Comparison of ENCODE assay signal across 31 cellular contexts in the genomic region with DNA sequence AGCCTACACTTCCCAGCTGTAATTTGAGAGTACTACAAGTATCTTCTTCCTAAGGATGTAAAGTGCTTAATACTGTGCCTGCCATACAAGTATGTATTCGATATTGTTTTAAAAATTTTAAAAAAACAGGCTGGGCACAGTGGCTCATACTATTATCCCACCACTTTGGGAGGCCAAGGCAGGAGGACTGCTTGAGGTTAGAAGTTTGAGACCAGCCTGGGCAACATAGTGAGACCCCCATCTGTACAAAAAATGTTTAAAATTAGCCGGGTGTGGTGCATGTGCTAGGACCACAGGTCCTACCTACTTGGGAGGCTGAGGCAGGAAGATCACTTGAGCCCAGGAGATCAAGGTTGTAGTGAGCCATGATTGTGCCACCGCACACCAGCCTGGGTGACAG. TPM values are rescaled to one million over a fixed set of nuclear protein-coding genes. Genes with fewer than 3 reads are reported as not detected.
A peak's percentile ranks its signal among the peaks of the same experiment; 100 is the strongest.
DNase-seq lines count a peak whose midpoint lies in the region; ATAC-seq and TF ChIP-seq lines count a peak whose summit lies in the region.
"Had no signal": no experiment of that assay in that cellular context is flagged by ENCODE, and none has a peak within 500 bp of the region (broad histone marks: within the 10 kb centered on the region; RNA-seq: fewer than 3 reads in every experiment).

No MANE protein-coding gene starts in this region.

- no peak overlapping the region for H3K4me3 Mint-ChIP-seq in WTC11
- H3K4me3 Mint-ChIP-seq: B cell; CD14-positive monocyte; CD4-positive, alpha-beta memory T cell; CD4-positive, alpha-beta T cell; CD8-positive, alpha-beta T cell had no signal

- peaks cover 15 to 40% of the 10 kb centered on the region in 2 experiments for H3K36me3 ChIP-seq in HEK293 (ENCODE audit: control insufficient read depth in 2 of 2, insufficient read depth in 1 of 2, low read length in 2 of 2)

- peaks cover 30% of the 10 kb centered on the region for H3K36me3 Mint-ChIP-seq in WTC11

- CTCF ChIA-PET in HEK293 (lab: Yijun Ruan, JAX) (interaction anchor here (1.0 kb wide), 1 partner anchor 10 kb away, joined by 4 read pairs; no protein-coding TSS in a partner anchor), WTC11 (lab: Charles Lee) (no interaction called here)

- ATAC-seq in WTC11, result no peak
- ATAC-seq: A549; CD8-positive, alpha-beta T cell had no signal

- H3K27me3 Mint-ChIP-seq in WTC11 (ENCODE audit: low read depth), result no peaks in the 10 kb centered on the region
- H3K27me3 Mint-ChIP-seq: B cell; CD4-positive, alpha-beta memory T cell; CD4-positive, alpha-beta T cell; CD4-positive, CD25-positive, alpha-beta regulatory T cell; CD8-positive, alpha-beta memory T cell had no signal

- DNase-seq in WTC11 (ENCODE audit: low spot score), result no peak
- no peak for DNase-seq in activated effector memory CD4-positive, alpha-beta T cell treated with Interleukin-2 at 50 U/mL for 16 hours
- no peak for DNase-seq in foreskin melanocyte
- DNase-seq: 8988T; ACHN; AML-193; BE2C; C1 segment of cervical spinal cord; Caco-2; Calu3; CD4-positive, alpha-beta memory T cell; CD4-positive, alpha-beta T cell; CD4-positive, CD25-positive, alpha-beta regulatory T cell; CD8-positive, alpha-beta memory T cell; CD8-positive, alpha-beta T cell; COR-L47; DMS 273 treated with DMSO at 0.1 percent for 48 hours; DMS153; DMS53; DMS79; DMS79 treated with DMSO at 0.1 percent for 48 hours; DND-41; EL had no signal

- POLR2A ChIA-PET in HEK293 (lab: Yijun Ruan, JAX), result no interaction called here
- POLR2A ChIA-PET in WTC11 (lab: Charles Lee), result no interaction called here

- H3K9me3 Mint-ChIP-seq in WTC11, result no peaks in the 10 kb centered on the region
- H3K9me3 Mint-ChIP-seq: CD4-positive, alpha-beta memory T cell; CD4-positive, alpha-beta T cell; CD4-positive, CD25-positive, alpha-beta regulatory T cell; CD8-positive, alpha-beta memory T cell; CD8-positive, alpha-beta T cell had no signal

- TF ChIP-seq CTCF in HEK293 (tag by site-specific recombination; IDR thresholded peaks at IDR 0.05) (no peak), WTC11 (IDR thresholded peaks at IDR 0.05) (no peak)

- H3K9me3 ChIP-seq in HEK293 (ENCODE audit: control insufficient read depth, insufficient read depth, low read depth, low read length), result no peaks in the 10 kb centered on the region
- H3K9me3 ChIP-seq: A549, BE2C, Caco-2 had no signal

- H3K4me3 ChIP-seq in HEK293 (ENCODE audit: low read depth, low read length), result no peak overlapping the region
- H3K4me3 ChIP-seq: A549; BLaER1; BLaER1 treated with 17β-estradiol and CSF1 and Interleukin-3, amounts not matched to agents 10 nM and 100 nM had no signal

- H3K27ac ChIP-seq in HEK293 (ENCODE audit: extremely low read depth, low read depth, low read length), result no peak overlapping the region
- H3K27ac ChIP-seq: 22Rv1; A549; BLaER1; BLaER1 treated with 17β-estradiol and CSF1 and Interleukin-3, amounts not matched to agents 10 nM and 100 nM; C4-2B had no signal

- H3K27ac Mint-ChIP-seq in WTC11, result no peak overlapping the region
- H3K27ac Mint-ChIP-seq: B cell; CD14-positive monocyte; CD4-positive, alpha-beta T cell; CD8-positive, alpha-beta T cell had no signal

- H3K4me1 ChIP-seq in HEK293 (ENCODE audit: control insufficient read depth, insufficient read depth, low read length), result no peaks in the 10 kb centered on the region
- H3K4me1 ChIP-seq: A549, BE2C, Caco-2 had no signal

- H3K4me1 Mint-ChIP-seq in WTC11, result peaks cover 12% of the 10 kb centered on the region

TF ChIP-seq in HEK293, 187 proteins besides CTCF, POLR2A, EP300 and RAD21:
- TF ChIP-seq ATF2 (tag by site-specific recombination; IDR thresholded peaks at IDR 0.05; ENCODE audit: low read depth) (no peak), ZNF121 (tag by site-specific recombination; IDR thresholded peaks at IDR 0.05) (peak; percentile 52; the same call in 1 of the 2 replicates), ZNF169 (tag by site-specific recombination; IDR thresholded peaks at IDR 0.05) (no peak), ZNF426 (tag by site-specific recombination; IDR thresholded peaks at IDR 0.05) (no peak), ZNF677 (tag by site-specific recombination; IDR thresholded peaks at IDR 0.05) (no peak), KLF1 (tag by site-specific recombination; IDR thresholded peaks at IDR 0.05) (no peak), ZNF510 (tag by site-specific recombination; IDR thresholded peaks at IDR 0.05; ENCODE audit: insufficient replicate concordance) (no peak)
- TF ChIP-seq, protein P1, sequence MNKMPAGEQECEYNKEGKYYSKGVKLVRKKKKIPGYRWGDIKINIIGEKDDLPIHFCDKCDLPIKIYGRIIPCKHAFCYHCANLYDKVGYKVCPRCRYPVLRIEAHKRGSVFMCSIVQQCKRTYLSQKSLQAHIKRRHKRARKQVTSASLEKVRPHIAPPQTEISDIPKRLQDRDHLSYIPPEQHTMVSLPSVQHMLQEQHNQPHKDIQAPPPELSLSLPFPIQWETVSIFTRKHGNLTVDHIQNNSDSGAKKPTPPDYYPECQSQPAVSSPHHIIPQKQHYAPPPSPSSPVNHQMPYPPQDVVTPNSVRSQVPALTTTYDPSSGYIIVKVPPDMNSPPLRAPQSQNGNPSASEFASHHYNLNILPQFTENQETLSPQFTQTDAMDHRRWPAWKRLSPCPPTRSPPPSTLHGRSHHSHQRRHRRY (tag by site-specific recombination; IDR thresholded peaks at IDR 0.05), result no peak
TF ChIP-seq in HEK293: peak in this region for 1.

TF ChIP-seq in WTC11, 78 proteins besides CTCF, POLR2A, EP300 and RAD21:
- TF ChIP-seq ESRRA (CRISPR knock-in tag; IDR thresholded peaks at IDR 0.05; ENCODE audit: borderline replicate concordance) (no peak), ZNF121 (CRISPR knock-in tag; IDR thresholded peaks at IDR 0.05) (peak; percentile 54; the same call in 1 of the 2 replicates), NR3C1 (CRISPR knock-in tag; conservative IDR thresholded peaks at IDR 0.05; ENCODE audit: low read depth) (no peak), ZNF138 (CRISPR knock-in tag; conservative IDR thresholded peaks at IDR 0.05) (no peak)
- TF ChIP-seq, protein P2, sequence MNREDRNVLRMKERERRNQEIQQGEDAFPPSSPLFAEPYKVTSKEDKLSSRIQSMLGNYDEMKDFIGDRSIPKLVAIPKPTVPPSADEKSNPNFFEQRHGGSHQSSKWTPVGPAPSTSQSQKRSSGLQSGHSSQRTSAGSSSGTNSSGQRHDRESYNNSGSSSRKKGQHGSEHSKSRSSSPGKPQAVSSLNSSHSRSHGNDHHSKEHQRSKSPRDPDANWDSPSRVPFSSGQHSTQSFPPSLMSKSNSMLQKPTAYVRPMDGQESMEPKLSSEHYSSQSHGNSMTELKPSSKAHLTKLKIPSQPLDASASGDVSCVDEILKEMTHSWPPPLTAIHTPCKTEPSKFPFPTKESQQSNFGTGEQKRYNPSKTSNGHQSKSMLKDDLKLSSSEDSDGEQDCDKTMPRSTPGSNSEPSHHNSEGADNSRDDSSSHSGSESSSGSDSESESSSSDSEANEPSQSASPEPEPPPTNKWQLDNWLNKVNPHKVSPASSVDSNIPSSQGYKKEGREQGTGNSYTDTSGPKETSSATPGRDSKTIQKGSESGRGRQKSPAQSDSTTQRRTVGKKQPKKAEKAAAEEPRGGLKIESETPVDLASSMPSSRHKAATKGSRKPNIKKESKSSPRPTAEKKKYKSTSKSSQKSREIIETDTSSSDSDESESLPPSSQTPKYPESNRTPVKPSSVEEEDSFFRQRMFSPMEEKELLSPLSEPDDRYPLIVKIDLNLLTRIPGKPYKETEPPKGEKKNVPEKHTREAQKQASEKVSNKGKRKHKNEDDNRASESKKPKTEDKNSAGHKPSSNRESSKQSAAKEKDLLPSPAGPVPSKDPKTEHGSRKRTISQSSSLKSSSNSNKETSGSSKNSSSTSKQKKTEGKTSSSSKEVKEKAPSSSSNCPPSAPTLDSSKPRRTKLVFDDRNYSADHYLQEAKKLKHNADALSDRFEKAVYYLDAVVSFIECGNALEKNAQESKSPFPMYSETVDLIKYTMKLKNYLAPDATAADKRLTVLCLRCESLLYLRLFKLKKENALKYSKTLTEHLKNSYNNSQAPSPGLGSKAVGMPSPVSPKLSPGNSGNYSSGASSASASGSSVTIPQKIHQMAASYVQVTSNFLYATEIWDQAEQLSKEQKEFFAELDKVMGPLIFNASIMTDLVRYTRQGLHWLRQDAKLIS (CRISPR knock-in tag; IDR thresholded peaks at IDR 0.05; ENCODE audit: borderline replicate concordance), result no peak

RNA-seq across cellular contexts. Expression of gene ARMC10, which starts 8.3 kb away (rescaled TPM):
- 35.4 to 42.3 TPM (median 42.0 TPM) in 3 replicates for total RNA-seq in WTC11 (2021)

RNA-seq across cellular contexts. Expression of gene FBXL13, which starts 8.6 kb away (rescaled TPM):
- total RNA-seq in WTC11 (2021), result 1.4 to 2.2 TPM (median 1.7 TPM) in 3 replicates
- total RNA-seq: CD4-positive, CD25-positive, alpha-beta regulatory T cell had no signal

Comparison
In these comparisons a context has a peak if more than half of its experiments do, and no peak if none do; other contexts are left out.
1. Of the 8 proteins assayed by ChIP-seq in both HEK293 and WTC11: peak only in HEK293: none; only in WTC11: none; in both: ZNF121; in neither: 7.